Comparison of ENCODE assay signal across 6 cellular contexts in the genomic region with DNA sequence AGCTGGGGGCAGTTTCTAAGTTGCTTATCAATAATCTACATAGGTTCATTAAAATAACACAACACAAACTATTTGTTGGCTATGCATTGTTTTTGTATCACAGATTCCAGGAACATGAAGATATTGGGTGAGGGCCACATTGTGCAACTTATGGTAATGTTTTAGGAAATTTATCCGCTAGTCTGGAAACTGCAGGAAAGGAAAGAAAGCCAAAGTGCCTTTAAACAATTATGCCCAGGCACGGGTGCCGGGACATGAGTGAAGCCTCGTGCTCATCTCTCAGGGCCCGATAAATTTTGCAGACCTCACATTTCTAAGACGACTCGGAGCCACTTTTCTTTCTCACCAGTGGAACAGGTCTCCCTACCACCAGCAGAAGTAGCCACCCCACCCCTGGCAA. TPM values are rescaled to one million over a fixed set of nuclear protein-coding genes. Genes with fewer than 3 reads are reported as not detected.
"Had no signal": no experiment of that assay in that cellular context is flagged by ENCODE, and none has a peak within 500 bp of the region (broad histone marks: within the 10 kb centered on the region; RNA-seq: fewer than 3 reads in every experiment).

No MANE protein-coding gene starts in this region.

RNA-seq across cellular contexts. Expression of gene GOLGA8Q, which starts 52.6 kb away (rescaled TPM):
- total RNA-seq: neural crest cell, progenitor cell of endocrine pancreas, smooth muscle cell had no signal
- polyA plus RNA-seq: naive thymus-derived CD4-positive, alpha-beta T cell; naive thymus-derived CD8-positive, alpha-beta T cell; neural cell; smooth muscle cell had no signal
